Comparison of ENCODE assay signal across 14 cellular contexts in genomic region chr2:136065907-136066306, GRCh38. TPM values are rescaled to one million over a fixed set of nuclear protein-coding genes. Genes with fewer than 3 reads are reported as not detected.
DNase-seq lines count a peak whose midpoint lies in the region; ATAC-seq, FAIRE-seq and TF ChIP-seq lines count a peak whose summit lies in the region.
"Had no signal": no experiment of that assay in that cellular context is flagged by ENCODE, and none has a peak within 500 bp of the region (broad histone marks: within the 10 kb centered on the region; RNA-seq: fewer than 3 reads in every experiment).

No MANE protein-coding gene starts in this region.

- ATAC-seq in GM18498 (IDR thresholded peaks at IDR 0.05; ENCODE audit: unreplicated experiment) (peak; percentile 80), GM19467 (IDR thresholded peaks at IDR 0.05; ENCODE audit: unreplicated experiment) (peak; percentile 80), HG03045 (IDR thresholded peaks at IDR 0.05; ENCODE audit: unreplicated experiment) (peak; percentile 48)
- ATAC-seq: right cardiac atrium had no signal

- H4K5ac ChIP-seq in H9 (ENCODE audit: insufficient read length, low read depth, low read length): no peak overlapping the region

- no peak overlapping the region for H3K27ac Mint-ChIP-seq in endodermal cell
- no peak overlapping the region for H3K27ac Mint-ChIP-seq in H9

- no peak for FAIRE-seq in D721Med (lab: Jason Lieb, UNC)

- no peak overlapping the region for H3K14ac ChIP-seq in H9 (ENCODE audit: insufficient read depth, low read length)

- H3K36me3 Mint-ChIP-seq in endodermal cell (ENCODE audit: low read depth) (no peaks in the 10 kb centered on the region), H9 (ENCODE audit: insufficient read depth in 1 of 3, low read depth in 3 of 3) (peaks cover 0 to 4% (median 0%) of the 10 kb centered on the region in 3 experiments; a peak in 1 of 7 replicates)
- H3K36me3 Mint-ChIP-seq: CD14-positive monocyte had no signal

- no peak overlapping the region for H2BK5ac ChIP-seq in H9 (ENCODE audit: insufficient read length, low read length)

- H3K4me1 Mint-ChIP-seq in endodermal cell (peaks cover 6% of the 10 kb centered on the region), H9 (peaks cover 12 to 13% of the 10 kb centered on the region in 2 experiments)

- H2AFZ ChIP-seq in H9 (ENCODE audit: low read length): no peak overlapping the region

- no peak overlapping the region for H3K27ac ChIP-seq in endodermal cell (ENCODE audit: low read depth, low read length)
- H3K27ac ChIP-seq in H9 (ENCODE audit: insufficient read length, low read depth, low read length): no peak overlapping the region
- H3K27ac ChIP-seq: transverse colon had no signal

- H3K27me3 ChIP-seq in endodermal cell (ENCODE audit: control insufficient read depth, insufficient read depth, low read length, poor library complexity, severe bottlenecking) (no peaks in the 10 kb centered on the region), H9 (ENCODE audit: insufficient read depth, low read length) (no peaks in the 10 kb centered on the region)
- H3K27me3 ChIP-seq: transverse colon had no signal

- H4K91ac ChIP-seq in H9 (ENCODE audit: insufficient read length, low read depth, low read length): no peak overlapping the region

- H3K4ac ChIP-seq in H9 (ENCODE audit: low read depth, low read length): no peak overlapping the region

- H3K9ac ChIP-seq in endodermal cell (ENCODE audit: extremely low read depth, low read length, poor library complexity, severe bottlenecking) (no peak overlapping the region), H9 (ENCODE audit: extremely low read depth, insufficient read length, low read length) (no peak overlapping the region)

- H3K4me3 Mint-ChIP-seq in endodermal cell (no peak overlapping the region), H9 (no peak overlapping the region)
- H3K4me3 Mint-ChIP-seq: CD14-positive monocyte had no signal

- no peak overlapping the region for H2AK5ac ChIP-seq in H9 (ENCODE audit: insufficient read length, low read length)

- H2BK20ac ChIP-seq in H9 (ENCODE audit: low read depth, low read length, poor library complexity, severe bottlenecking): no peak overlapping the region

- no peak overlapping the region for H2BK15ac ChIP-seq in H9 (ENCODE audit: low read depth, low read length)

- no peaks in the 10 kb centered on the region for H4K20me1 ChIP-seq in H9 (ENCODE audit: control insufficient read depth, insufficient read depth, insufficient read length)

- no peak overlapping the region for H3K4me3 ChIP-seq in endodermal cell (ENCODE audit: low read length)
- H3K4me3 ChIP-seq: transverse colon had no signal

- H3K56ac ChIP-seq in H9 (ENCODE audit: insufficient read length, low read depth, low read length): no peak overlapping the region

- WGBS in endodermal cell (ENCODE audit: insufficient coverage in 1 of 2, insufficient read length in 1 of 2), 2 experiments: 94 to 97% methylated on average over 3 of the region's 3 CpGs
- WGBS in H9 (ENCODE audit: extremely low coverage, insufficient read length, low lambda C conversion rate): no CpG with 5 or more reads among the region's 3 CpGs

- no peak overlapping the region for H2BK12ac ChIP-seq in H9 (ENCODE audit: insufficient read length, low read depth, low read length)

- H3K23ac ChIP-seq in H9 (ENCODE audit: insufficient read length, low read depth, low read length): no peak overlapping the region

- TF ChIP-seq CTCF in endodermal cell (conservative IDR thresholded peaks at IDR 0.05): no peak
- no peak for TF ChIP-seq CTCF in D721Med (IDR thresholded peaks at IDR 0.05; ENCODE audit: insufficient read depth, missing control alignments)
- no peak for TF ChIP-seq CTCF in H9 (conservative IDR thresholded peaks at IDR 0.05)

- no peaks in the 10 kb centered on the region for H3K79me1 ChIP-seq in H9 (ENCODE audit: insufficient read depth, low read depth, low read length, poor library complexity, severe bottlenecking)

- H3K4me1 ChIP-seq in endodermal cell (ENCODE audit: control insufficient read depth, insufficient read depth, low read length) (no peaks in the 10 kb centered on the region), H9 (ENCODE audit: insufficient read depth, low read length) (no peaks in the 10 kb centered on the region)
- H3K4me1 ChIP-seq: transverse colon had no signal

- H3K23me2 ChIP-seq in H9 (ENCODE audit: insufficient read length, low read depth, low read length, poor library complexity, severe bottlenecking): no peaks in the 10 kb centered on the region

- no peak overlapping the region for H4K8ac ChIP-seq in H9 (replicated peaks; ENCODE audit: insufficient read length, low read depth, low read length)

- DNase-seq in glomerular visceral epithelial cell (ENCODE audit: extremely low spot score) (peak; percentile 15), NCI-H2227 (lab: John Stamatoyannopoulos, UW; ENCODE audit: unreplicated experiment) (no peak), endodermal cell (no peak), D721Med (ENCODE audit: insufficient read length, low spot score) (no peak), H9 (no peak)
- DNase-seq: GOT3, midbrain, NCI-H1105 treated with DMSO at 0.1 percent for 48 hours, right cardiac atrium, transverse colon had no signal

- no peaks in the 10 kb centered on the region for H3K36me3 ChIP-seq in endodermal cell (ENCODE audit: control insufficient read depth, insufficient read depth, low read length)
- H3K36me3 ChIP-seq: transverse colon had no signal

- H3K9me3 Mint-ChIP-seq in endodermal cell (peaks cover 4% of the 10 kb centered on the region), H9 (peaks cover 2 to 4% of the 10 kb centered on the region in 2 experiments; a peak in 1 of 5 replicates)

- no peak overlapping the region for H3K4me2 ChIP-seq in H9 (ENCODE audit: insufficient read depth, insufficient read length, low read length)

- H3K79me2 ChIP-seq in H9 (ENCODE audit: insufficient read depth, low read length): no peaks in the 10 kb centered on the region

- H3K18ac ChIP-seq in H9 (ENCODE audit: insufficient read length, low read depth, low read length): no peak overlapping the region

- H3K27me3 Mint-ChIP-seq in endodermal cell (ENCODE audit: insufficient read depth) (peaks cover 4% of the 10 kb centered on the region), H9 (ENCODE audit: low read depth) (peaks cover 2% of the 10 kb centered on the region; the same call in 1 of the 2 replicates)

- H3K9me3 ChIP-seq in endodermal cell (ENCODE audit: control insufficient read depth, low read length): peaks cover 6% of the 10 kb centered on the region
- H3K9me3 ChIP-seq in H9 (ENCODE audit: control insufficient read depth, low read depth, low read length): no peaks in the 10 kb centered on the region
- H3K9me3 ChIP-seq: transverse colon had no signal

- no peak overlapping the region for H2BK120ac ChIP-seq in H9 (ENCODE audit: low read depth, low read length, poor library complexity, severe bottlenecking)

- no peak overlapping the region for H3T11ph ChIP-seq in H9 (ENCODE audit: low read length)

RNA-seq across cellular contexts. Expression of gene CXCR4, which starts 52.0 kb away (rescaled TPM):
- total RNA-seq in endodermal cell (100 to 1,000 TPM; 287 to 454 TPM), H9 (2021) (0.79 and 1.0 TPM in 2 replicates)
- 303 TPM for polyA plus RNA-seq in endodermal cell (2013, experiment 1 of 2)
- polyA plus RNA-seq in endodermal cell (2013, experiment 2 of 2): 293 TPM

Comparison
In these comparisons a context has a peak if more than half of its experiments do, and no peak if none do; other contexts are left out.
1. RNA of gene CXCR4, which starts 52.0 kb away (total RNA-seq): 287 to 454 TPM in endodermal cell; 0.79 to 1.0 TPM in H9; every median in the first group is over 100 times any median in the second.
2. Peak in every context shown above with its lines, with median percentiles within 50 percentile points of each other: ATAC-seq.